Comparison of ENCODE assay signal across 8 cellular contexts in genomic region chr3:177596822-177597271, GRCh38.
A peak's percentile ranks its signal among the peaks of the same experiment; 100 is the strongest.
DNase-seq lines count a peak whose midpoint lies in the region; ATAC-seq and TF ChIP-seq lines count a peak whose summit lies in the region.

No MANE protein-coding gene starts in this region.

- H3K4me1 Mint-ChIP-seq in neural progenitor cell: peaks cover 54% of the 10 kb centered on the region

- peak overlapping the region; percentile 51; the same call in 1 of the 2 replicates for H3K4me3 ChIP-seq in ACC112 (ENCODE audit: low read depth, low read length)
- no peak overlapping the region for H3K4me3 ChIP-seq in brain microvascular endothelial cell (ENCODE audit: low read depth, low read length)
- peak overlapping the region in 1 of 2 donors; percentile 33 for H3K4me3 ChIP-seq in mucosa of rectum (ENCODE audit: low read length in 2 of 2)
- no peak overlapping the region for H3K4me3 ChIP-seq in neural progenitor cell

- peak; percentile 84 for DNase-seq in M059J (ENCODE audit: low read depth)
- no peak for DNase-seq in brain microvascular endothelial cell
- DNase-seq in NCI-H187 (lab: John Stamatoyannopoulos, UW): no peak
- DNase-seq in GM19238 (ENCODE audit: insufficient read length, low spot score): no peak
- no peak for DNase-seq in neural progenitor cell (ENCODE audit: low spot score)

- no peaks in the 10 kb centered on the region for H3K36me3 ChIP-seq in ACC112 (ENCODE audit: insufficient read depth, low read length)
- no peaks in the 10 kb centered on the region for H3K36me3 ChIP-seq in brain microvascular endothelial cell (replicated peaks)
- H3K36me3 ChIP-seq in mucosa of rectum (ENCODE audit: control insufficient read depth in 2 of 2, insufficient read depth in 2 of 2, low read length in 2 of 2): no peaks in the 10 kb centered on the region
- no peaks in the 10 kb centered on the region for H3K36me3 ChIP-seq in neural progenitor cell

- peaks cover 59% of the 10 kb centered on the region for H3K4me1 ChIP-seq in ACC112 (ENCODE audit: control insufficient read depth, insufficient read depth, low read length, unreplicated experiment)
- H3K4me1 ChIP-seq in mucosa of rectum (ENCODE audit: control insufficient read depth in 2 of 2, insufficient read depth in 2 of 2, low read length in 2 of 2): peaks cover 21 to 22% of the 10 kb centered on the region in 2 donors
- peaks cover 19% of the 10 kb centered on the region for H3K4me1 ChIP-seq in neural progenitor cell

- peak overlapping the region; percentile 82 for H3K27ac ChIP-seq in ACC112 (ENCODE audit: low read depth, low read length)
- peak overlapping the region; percentile 48 for H3K27ac ChIP-seq in brain microvascular endothelial cell
- peak overlapping the region; percentile 66 to 74 for H3K27ac ChIP-seq in mucosa of rectum (ENCODE audit: low read depth in 2 of 2, low read length in 2 of 2)
- no peak overlapping the region for H3K27ac ChIP-seq in neural progenitor cell

- in situ Hi-C loops in brain microvascular endothelial cell (cut with HindIII; ENCODE audit: low pct_ligation_motif_present, low sequenced_read_pairs): no loop called here

- H3K4me3 Mint-ChIP-seq in neural progenitor cell: no peak overlapping the region

- H3K27ac Mint-ChIP-seq in neural progenitor cell: no peak overlapping the region

- ATAC-seq in GM21529 (IDR thresholded peaks at IDR 0.05; ENCODE audit: unreplicated experiment): no peak

- H3K9me3 Mint-ChIP-seq in neural progenitor cell: no peaks in the 10 kb centered on the region

- peak overlapping the region; percentile 98 for H2AFZ ChIP-seq in ACC112 (ENCODE audit: low read length, unreplicated experiment)
- no peak overlapping the region for H2AFZ ChIP-seq in neural progenitor cell (replicated peaks)

- H3K9ac ChIP-seq in mucosa of rectum (ENCODE audit: low read depth in 1 of 2, low read length in 2 of 2): no peak overlapping the region
- no peak overlapping the region for H3K9ac ChIP-seq in neural progenitor cell

- H3K27me3 ChIP-seq in ACC112 (ENCODE audit: insufficient read depth, low read length) (no peaks in the 10 kb centered on the region), brain microvascular endothelial cell (replicated peaks) (no peaks in the 10 kb centered on the region), mucosa of rectum (ENCODE audit: control insufficient read depth in 2 of 2, insufficient read depth in 2 of 2, low read length in 2 of 2) (no peaks in the 10 kb centered on the region), neural progenitor cell (no peaks in the 10 kb centered on the region)

- no peaks in the 10 kb centered on the region for H4K20me1 ChIP-seq in neural progenitor cell (ENCODE audit: low read depth)

- H3K36me3 Mint-ChIP-seq in neural progenitor cell: no peaks in the 10 kb centered on the region

- no peaks in the 10 kb centered on the region for H3K9me3 ChIP-seq in mucosa of rectum (ENCODE audit: control insufficient read depth in 2 of 2, low read length in 2 of 2)
- H3K9me3 ChIP-seq in neural progenitor cell (ENCODE audit: low read depth): no peaks in the 10 kb centered on the region

- H3K27me3 Mint-ChIP-seq in neural progenitor cell (ENCODE audit: insufficient read depth, low read depth): peaks cover 2% of the 10 kb centered on the region

- TF ChIP-seq CTCF in brain microvascular endothelial cell (IDR thresholded peaks at IDR 0.05; ENCODE audit: low read depth, low read length, missing control alignments) (no peak), neural progenitor cell (IDR thresholded peaks at IDR 0.05) (no peak)

- H3K79me2 ChIP-seq in ACC112 (ENCODE audit: control insufficient read depth, insufficient read depth, low read length, unreplicated experiment): no peaks in the 10 kb centered on the region
- H3K79me2 ChIP-seq in neural progenitor cell (ENCODE audit: low read depth): no peaks in the 10 kb centered on the region

- H3K4me2 ChIP-seq in neural progenitor cell: no peak overlapping the region

- H3F3A ChIP-seq in neural progenitor cell (ENCODE audit: low read depth): no peaks in the 10 kb centered on the region
